6 cellular contexts compared by ENCODE assay signal in the genomic region with DNA sequence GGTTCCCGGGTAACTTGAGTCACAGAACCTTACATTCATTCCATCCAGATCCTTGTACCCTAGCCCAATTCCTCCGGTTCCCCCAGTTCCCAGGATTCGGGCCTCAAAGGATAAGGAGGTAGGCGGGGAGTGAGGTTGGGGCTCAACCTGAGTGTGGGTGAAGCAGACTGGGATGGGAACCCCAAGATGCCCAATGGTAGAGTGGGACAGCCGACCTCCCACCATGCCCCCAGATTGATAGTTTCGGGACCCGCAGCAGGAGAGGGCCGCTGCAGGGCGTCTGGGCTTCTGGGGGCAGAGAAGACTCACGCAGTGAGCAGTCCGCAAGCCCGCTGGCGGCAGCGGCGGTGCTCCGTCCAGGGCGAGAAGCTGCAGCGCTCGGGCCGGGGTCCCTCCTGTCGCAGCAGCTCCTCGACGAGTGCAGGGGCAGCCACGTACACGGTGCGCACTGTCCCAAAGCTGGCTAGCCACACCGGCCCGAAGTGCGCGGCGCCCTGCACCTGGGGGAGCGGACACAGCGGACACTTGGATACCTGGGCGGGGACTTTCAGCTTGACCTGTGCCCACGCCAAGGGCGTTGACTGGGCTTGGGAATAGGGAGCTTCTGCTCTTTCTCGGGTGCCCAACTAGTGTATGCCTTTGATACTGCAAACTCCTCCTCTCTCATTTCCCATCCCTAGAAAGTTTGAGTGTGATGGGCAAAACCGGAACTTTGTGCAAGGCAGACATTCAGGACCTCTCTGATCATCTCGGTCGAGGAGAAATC. TPM values are rescaled to one million over a fixed set of nuclear protein-coding genes. Genes with fewer than 3 reads are reported as not detected.
DNase-seq lines count a peak whose midpoint lies in the region; ATAC-seq and TF ChIP-seq lines count a peak whose summit lies in the region.

No MANE protein-coding gene starts in this region.

- peak overlapping the region; percentile 88 for H3K4me3 Mint-ChIP-seq in activated naive CD4-positive, alpha-beta T cell treated with anti-CD3 and anti-CD28 coated beads for 36 hours

- CTCF ChIA-PET in activated naive CD4-positive, alpha-beta T cell treated with anti-CD3 and anti-CD28 coated beads for 36 hours (lab: Charles Lee): interaction anchor here (1.1 to 5.3 kb wide), 5 partner anchors 10 to 140 kb away, joined by 3 to 42 read pairs (median 5); partner anchors contain the start of gene MARCHF9

- H3K9me3 Mint-ChIP-seq in activated naive CD4-positive, alpha-beta T cell treated with anti-CD3 and anti-CD28 coated beads for 36 hours: no peaks in the 10 kb centered on the region

- no peak for TF ChIP-seq CTCF in upper lobe of right lung (IDR thresholded peaks at IDR 0.05)

- no peak overlapping the region for H3K27ac Mint-ChIP-seq in activated naive CD4-positive, alpha-beta T cell treated with anti-CD3 and anti-CD28 coated beads for 36 hours

- H3K27ac ChIP-seq in upper lobe of right lung: no peak overlapping the region

- peaks cover 6% of the 10 kb centered on the region for H3K27me3 Mint-ChIP-seq in activated naive CD4-positive, alpha-beta T cell treated with anti-CD3 and anti-CD28 coated beads for 36 hours (ENCODE audit: low read depth)

- intact Hi-C loops in activated naive CD4-positive, alpha-beta T cell treated with anti-CD3 and anti-CD28 coated beads for 36 hours (cut with micrococcal nuclease): loop anchor here (1.0 to 2.0 kb wide), 2 partner anchors 10 to 17 kb away; partner anchors contain the start of gene TSFM
- intact Hi-C loops in Right ventricle myocardium superior (cut with DNase I) (no loop called here), upper lobe of right lung (cut with DNase I) (no loop called here)

- peaks cover 46% of the 10 kb centered on the region for H3K27me3 ChIP-seq in upper lobe of right lung

- H3K36me3 ChIP-seq in upper lobe of right lung: peaks cover 24% of the 10 kb centered on the region

- H3K9me3 ChIP-seq in upper lobe of right lung: no peaks in the 10 kb centered on the region

- H3K4me3 ChIP-seq in upper lobe of right lung: peak overlapping the region; percentile 54

- peaks cover 33% of the 10 kb centered on the region for H3K4me1 Mint-ChIP-seq in activated naive CD4-positive, alpha-beta T cell treated with anti-CD3 and anti-CD28 coated beads for 36 hours (ENCODE audit: low read depth)

- H3K36me3 Mint-ChIP-seq in activated naive CD4-positive, alpha-beta T cell treated with anti-CD3 and anti-CD28 coated beads for 36 hours (ENCODE audit: low read depth): peaks cover 28% of the 10 kb centered on the region

- ATAC-seq in Right ventricle myocardium superior (ENCODE audit: poor library complexity) (peak; percentile 23), upper lobe of right lung (peak; percentile 21), GM21367 (IDR thresholded peaks at IDR 0.05; ENCODE audit: unreplicated experiment) (no peak)

- peaks cover 31% of the 10 kb centered on the region for H3K4me1 ChIP-seq in upper lobe of right lung

- DNase-seq in activated naive CD4-positive, alpha-beta T cell treated with anti-CD3 and anti-CD28 coated beads for 36 hours: no peak
- no peak for DNase-seq in activated naive CD4-positive, alpha-beta T cell (lab: John Stamatoyannopoulos, UW)
- DNase-seq in Right ventricle myocardium superior (no peak), upper lobe of right lung (no peak), cortex of kidney (lab: John Stamatoyannopoulos, UW) (no peak)

RNA-seq across cellular contexts. Expression of gene CYP27B1, which starts 1.0 kb away (rescaled TPM):
- total RNA-seq in activated naive CD4-positive, alpha-beta T cell treated with anti-CD3 and anti-CD28 coated beads for 36 hours: 1 to 10 TPM; 5.4 to 6.1 TPM
- total RNA-seq in Right ventricle myocardium superior (not detected), upper lobe of right lung (2.0 TPM)

RNA-seq across cellular contexts. Expression of gene METTL1, which starts 6.0 kb away (rescaled TPM):
- total RNA-seq in activated naive CD4-positive, alpha-beta T cell treated with anti-CD3 and anti-CD28 coated beads for 36 hours: 10 to 100 TPM; 17.3 to 20.4 TPM
- 7.2 TPM for total RNA-seq in Right ventricle myocardium superior
- total RNA-seq in upper lobe of right lung: 26.9 TPM

RNA-seq across cellular contexts. Expression of gene EEF1AKMT3, which starts 6.5 kb away (rescaled TPM):
- 1 to 10 TPM; 3.6 to 4.6 TPM for total RNA-seq in activated naive CD4-positive, alpha-beta T cell treated with anti-CD3 and anti-CD28 coated beads for 36 hours
- total RNA-seq in Right ventricle myocardium superior (1.2 TPM), upper lobe of right lung (8.0 TPM)

RNA-seq across cellular contexts. Expression of gene MARCHF9, which starts 11.0 kb away (rescaled TPM):
- total RNA-seq in activated naive CD4-positive, alpha-beta T cell treated with anti-CD3 and anti-CD28 coated beads for 36 hours: 10 to 100 TPM; 10.4 to 10.8 TPM
- total RNA-seq in Right ventricle myocardium superior (12.2 TPM), upper lobe of right lung (21.2 TPM)

RNA-seq across cellular contexts. Expression of gene CDK4, which starts 13.8 kb away (rescaled TPM):
- total RNA-seq in activated naive CD4-positive, alpha-beta T cell treated with anti-CD3 and anti-CD28 coated beads for 36 hours: 100 to 1,000 TPM; 194 to 202 TPM
- total RNA-seq in Right ventricle myocardium superior (41.1 TPM), upper lobe of right lung (77.6 TPM)
